In genomic region chr2:62032096-62032495, GRCh38 we compare ENCODE assay signal across 24 cellular contexts.
"Had no signal": no experiment of that assay in that cellular context is flagged by ENCODE, and none has a peak within 500 bp of the region (broad histone marks: within the 10 kb centered on the region; RNA-seq: fewer than 3 reads in every experiment).

No MANE protein-coding gene starts in this region.

- H3K4me3 Mint-ChIP-seq: activated CD4-positive, alpha-beta T cell treated with anti-CD3 and anti-CD28 coated beads, Interleukin-2, amount 10 ng/mL, durations not matched to agents 24 days and 14 days; activated CD8-positive, alpha-beta T cell treated with anti-CD3 and anti-CD28 coated beads, Interleukin-2, amount 10 ng/mL, durations not matched to agents 7 days and 5 days; activated T-cell treated with anti-CD3 and anti-CD28 coated beads, Interleukin-2, amount 50 U/mL, for 24 hours; nephron; stimulated activated naive CD8-positive, alpha-beta T cell treated with anti-CD3 and anti-CD28 coated beads, Interleukin-15, amount 100 ng/mL, for 72 hours had no signal

- ATAC-seq: activated CD8-positive, alpha-beta T cell treated with anti-CD3 and anti-CD28 coated beads, Interleukin-2, amount 10 ng/mL, durations not matched to agents 7 days and 5 days; esophagus mucosa; gastroesophageal sphincter; heart right ventricle; right lobe of liver; stimulated activated naive CD8-positive, alpha-beta T cell treated with anti-CD3 and anti-CD28 coated beads, Interleukin-15, amount 100 ng/mL, for 72 hours had no signal

- DNase-seq: activated CD4-positive, alpha-beta T cell treated with anti-CD3 and anti-CD28 coated beads, Interleukin-2, amount 10 ng/mL, durations not matched to agents 24 days and 14 days; activated CD4-positive, CD25-positive, alpha-beta regulatory T cell; activated CD8-positive, alpha-beta T cell treated with anti-CD3 and anti-CD28 coated beads, Interleukin-2, amount 10 ng/mL, durations not matched to agents 7 days and 5 days; activated naive CD4-positive, alpha-beta T cell treated with Interleukin-2 at 50 U/mL for 16 hours; activated T-cell treated with anti-CD3 and anti-CD28 coated beads, Interleukin-2, amount 50 U/mL, for 24 hours; anterior cingulate cortex; brain microvascular endothelial cell; cortex of kidney; heart right ventricle; kidney glomerular epithelial cell; right lobe of liver; small intestine; stimulated activated CD4-positive, alpha-beta T cell treated with anti-CD3 and anti-CD28 coated beads, Interleukin-15, amount 100 ng/mL, for 24 hours; stimulated activated CD4-positive, alpha-beta T cell treated with anti-CD3 and anti-CD28 coated beads, Interleukin-2, amount 100 ng/mL, for 48 hours; stimulated activated naive CD8-positive, alpha-beta T cell treated with anti-CD3 and anti-CD28 coated beads, Interleukin-15, amount 100 ng/mL, for 72 hours; T1000; upper lobe of left lung had no signal

- H3K9ac ChIP-seq: parathyroid adenoma had no signal

- H3K36me3 ChIP-seq: brain microvascular endothelial cell, gastroesophageal sphincter, heart right ventricle, right lobe of liver, suprapubic skin, upper lobe of left lung had no signal

- H3K4me1 ChIP-seq: gastroesophageal sphincter, right lobe of liver, suprapubic skin, upper lobe of left lung had no signal

- H3K27me3 ChIP-seq: brain microvascular endothelial cell, gastroesophageal sphincter, heart right ventricle, right lobe of liver, suprapubic skin, upper lobe of left lung had no signal

- FAIRE-seq: endometrium, small intestine had no signal

- H3K27ac ChIP-seq: brain microvascular endothelial cell, gastroesophageal sphincter, heart right ventricle, parathyroid adenoma, right lobe of liver, suprapubic skin, upper lobe of left lung had no signal

- H3K4me1 Mint-ChIP-seq: activated CD4-positive, alpha-beta T cell treated with anti-CD3 and anti-CD28 coated beads, Interleukin-2, amount 10 ng/mL, durations not matched to agents 24 days and 14 days had no signal

- H2AFZ ChIP-seq: parathyroid adenoma had no signal

- H3K27ac Mint-ChIP-seq: activated CD4-positive, alpha-beta T cell treated with anti-CD3 and anti-CD28 coated beads, Interleukin-2, amount 10 ng/mL, durations not matched to agents 24 days and 14 days; activated CD8-positive, alpha-beta T cell treated with anti-CD3 and anti-CD28 coated beads, Interleukin-2, amount 10 ng/mL, durations not matched to agents 7 days and 5 days; activated T-helper 2 cell treated with anti-CD3 and anti-CD28 coated beads, Interferon-gamma antibody, Interleukin-2, Interleukin-4, amounts not matched to agents 10 μg/mL and 5 μg/mL and 100 μg/mL, durations not matched to agents 14 hours and 24 hours and 36 hours; nephron; stimulated activated naive CD8-positive, alpha-beta T cell treated with anti-CD3 and anti-CD28 coated beads, Interleukin-15, amount 100 ng/mL, for 72 hours had no signal

- H3K9me3 ChIP-seq: gastroesophageal sphincter, heart right ventricle, right lobe of liver, suprapubic skin, upper lobe of left lung had no signal

- H3K4me3 ChIP-seq: gastroesophageal sphincter, heart right ventricle, right lobe of liver, suprapubic skin, upper lobe of left lung had no signal

- H3K9me3 Mint-ChIP-seq: activated CD4-positive, alpha-beta T cell treated with anti-CD3 and anti-CD28 coated beads, Interleukin-2, amount 10 ng/mL, durations not matched to agents 24 days and 14 days; activated T-cell treated with anti-CD3 and anti-CD28 coated beads, Interleukin-2, amount 50 U/mL, for 24 hours; activated T-helper 2 cell treated with anti-CD3 and anti-CD28 coated beads, Interferon-gamma antibody, Interleukin-2, Interleukin-4, amounts not matched to agents 10 μg/mL and 5 μg/mL and 100 μg/mL, durations not matched to agents 14 hours and 24 hours and 36 hours; nephron; stimulated activated naive CD8-positive, alpha-beta T cell treated with anti-CD3 and anti-CD28 coated beads, Interleukin-15, amount 100 ng/mL, for 72 hours had no signal

- H3K27me3 Mint-ChIP-seq: activated CD4-positive, alpha-beta T cell treated with anti-CD3 and anti-CD28 coated beads, Interleukin-2, amount 10 ng/mL, durations not matched to agents 24 days and 14 days; activated T-cell treated with anti-CD3 and anti-CD28 coated beads, Interleukin-2, amount 50 U/mL, for 24 hours; stimulated activated naive CD8-positive, alpha-beta T cell treated with anti-CD3 and anti-CD28 coated beads, Interleukin-15, amount 100 ng/mL, for 72 hours had no signal
